8 cellular contexts compared by ENCODE assay signal in the genomic region with DNA sequence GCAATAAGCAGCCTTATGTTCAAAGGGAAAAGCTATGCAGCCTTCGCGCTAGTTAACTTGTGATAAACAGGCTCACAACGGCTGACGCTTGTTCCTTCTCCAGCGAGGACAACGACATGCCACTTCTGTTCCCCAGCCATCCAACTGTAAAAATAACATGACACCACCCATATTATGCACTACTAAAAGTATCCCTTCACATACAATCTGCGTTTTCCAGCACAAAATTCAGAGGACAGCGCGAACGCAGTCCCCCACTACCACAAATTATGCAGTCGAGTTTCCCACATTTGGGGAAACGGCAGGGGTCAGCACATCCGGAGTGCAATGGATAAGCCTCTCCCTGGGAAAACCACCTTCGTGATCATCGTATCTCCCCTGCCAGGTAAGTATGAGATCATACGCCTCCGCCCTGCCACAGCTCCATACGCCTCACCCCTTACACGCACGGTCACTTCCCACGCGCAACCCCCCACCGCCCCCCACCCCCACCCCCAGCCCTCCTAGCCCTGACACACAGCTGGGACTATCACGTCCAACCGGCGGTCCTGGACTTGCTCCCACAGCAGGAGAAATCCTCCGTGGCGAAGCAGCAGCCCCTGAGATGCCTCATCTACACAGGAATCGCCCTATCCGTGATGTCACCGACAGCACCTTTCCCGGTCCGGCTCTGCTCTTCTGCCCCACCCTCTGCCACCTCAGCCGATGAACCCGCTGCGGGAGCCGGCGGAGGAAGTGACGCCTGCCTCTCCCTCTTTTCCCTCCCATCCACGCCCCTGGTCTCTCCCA.
DNase-seq lines count a peak whose midpoint lies in the region; ATAC-seq, FAIRE-seq and TF ChIP-seq lines count a peak whose summit lies in the region.

No MANE protein-coding gene starts in this region.

- peak overlapping the region; percentile 75 for H3K4me3 Mint-ChIP-seq in activated CD4-positive, alpha-beta memory T cell treated with anti-CD3 and anti-CD28 coated beads, Interleukin-2, amount 10 ng/mL, durations not matched to agents 7 days and 5 days

- H3K36me3 Mint-ChIP-seq in activated CD4-positive, alpha-beta memory T cell treated with anti-CD3 and anti-CD28 coated beads, Interleukin-2, amount 10 ng/mL, durations not matched to agents 7 days and 5 days (ENCODE audit: low read depth): no peaks in the 10 kb centered on the region

- H3K27ac Mint-ChIP-seq in activated CD4-positive, alpha-beta memory T cell treated with anti-CD3 and anti-CD28 coated beads, Interleukin-2, amount 10 ng/mL, durations not matched to agents 7 days and 5 days: no peak overlapping the region

- DNase-seq in ELF-1 (ENCODE audit: low read depth, low spot score) (peak; percentile 79), epithelial cell of esophagus (ENCODE audit: low read depth) (peak; percentile 97), skeletal muscle cell (ENCODE audit: low read depth) (no peak), NCI-H187 (lab: John Stamatoyannopoulos, UW) (no peak), D721Med (ENCODE audit: insufficient read length, low spot score) (no peak)
- DNase-seq in activated CD4-positive, alpha-beta memory T cell treated with anti-CD3 and anti-CD28 coated beads, Interleukin-2, amount 10 ng/mL, durations not matched to agents 7 days and 5 days: peak; percentile 39

- peaks cover 49% of the 10 kb centered on the region for H3K4me1 Mint-ChIP-seq in activated CD4-positive, alpha-beta memory T cell treated with anti-CD3 and anti-CD28 coated beads, Interleukin-2, amount 10 ng/mL, durations not matched to agents 7 days and 5 days

- peaks cover 52% of the 10 kb centered on the region for H3K27me3 Mint-ChIP-seq in activated CD4-positive, alpha-beta memory T cell treated with anti-CD3 and anti-CD28 coated beads, Interleukin-2, amount 10 ng/mL, durations not matched to agents 7 days and 5 days

- H3K4me3 ChIP-seq in epithelial cell of esophagus (ENCODE audit: low read length): peak overlapping the region; percentile 9
- H3K4me3 ChIP-seq in skeletal muscle cell (ENCODE audit: low read depth, low read length): peak overlapping the region; percentile 40

- no peak for FAIRE-seq in D721Med (lab: Jason Lieb, UNC)

- TF ChIP-seq CTCF in epithelial cell of esophagus (IDR thresholded peaks at IDR 0.05; ENCODE audit: insufficient read depth, low read depth, low read length, missing control alignments) (no peak), D721Med (IDR thresholded peaks at IDR 0.05; ENCODE audit: insufficient read depth, missing control alignments) (no peak)

- CTCF ChIA-PET in activated CD4-positive, alpha-beta memory T cell treated with anti-CD3 and anti-CD28 coated beads, Interleukin-2, amount 10 ng/mL, durations not matched to agents 7 days and 5 days (lab: Charles Lee): interaction anchor here (0.6 kb wide), 1 partner anchor 158 kb away, joined by 3 read pairs; no protein-coding TSS in a partner anchor

- POLR2A ChIA-PET in activated CD4-positive, alpha-beta memory T cell treated with anti-CD3 and anti-CD28 coated beads, Interleukin-2, amount 10 ng/mL, durations not matched to agents 7 days and 5 days (lab: Charles Lee): interaction anchor here (1.4 to 3.6 kb wide), 4 partner anchors 26 to 161 kb away, joined by 4 to 15 read pairs (median 8); no protein-coding TSS in a partner anchor

- no peaks in the 10 kb centered on the region for H3K9me3 Mint-ChIP-seq in activated CD4-positive, alpha-beta memory T cell treated with anti-CD3 and anti-CD28 coated beads, Interleukin-2, amount 10 ng/mL, durations not matched to agents 7 days and 5 days

- ATAC-seq in HG03565 (IDR thresholded peaks at IDR 0.05; ENCODE audit: unreplicated experiment) (no peak), GM18502 (IDR thresholded peaks at IDR 0.05; ENCODE audit: poor library complexity, unreplicated experiment) (no peak)

Comparison
In these comparisons a context has a peak if more than half of its experiments do, and no peak if none do; other contexts are left out.
1. DNase-seq: peak in ELF-1 (single experiment), activated CD4-positive, alpha-beta memory T cell treated with anti-CD3 and anti-CD28 coated beads, Interleukin-2, amount 10 ng/mL, durations not matched to agents 7 days and 5 days (single experiment) and epithelial cell of esophagus (single experiment); none in skeletal muscle cell (single experiment), NCI-H187 (0 of 2) and D721Med (single experiment).